1 cellular context compared by ENCODE assay signal in genomic region chr19:6216996-6217751, GRCh38.
TF ChIP-seq lines count a peak whose summit lies in the region.

No MANE protein-coding gene starts in this region.

TF ChIP-seq in K562, 482 proteins besides CTCF, POLR2A, EP300 and RAD21 (continued from another document and continues in another):
- no peak for TF ChIP-seq ATF6 (CRISPR knock-in tag; IDR thresholded peaks at IDR 0.05)
- no peak for TF ChIP-seq STAT5B (CRISPR knock-in tag; IDR thresholded peaks at IDR 0.05)
- TF ChIP-seq RCOR1 (IDR thresholded peaks at IDR 0.05; ENCODE audit: borderline replicate concordance in 1 of 2, low read depth in 2 of 2, low read length in 2 of 2): no peak
- no peak for TF ChIP-seq SRSF9 (IDR thresholded peaks at IDR 0.05; ENCODE audit: borderline replicate concordance, low read depth, low read length)
- TF ChIP-seq NFE2 (IDR thresholded peaks at IDR 0.05; ENCODE audit: low read depth): no peak
- no peak for TF ChIP-seq ZNF696 (CRISPR knock-in tag; conservative IDR thresholded peaks at IDR 0.05)
- TF ChIP-seq BRF2 (IDR thresholded peaks at IDR 0.05; ENCODE audit: borderline replicate concordance, insufficient read depth, insufficient read length): no peak
- TF ChIP-seq SPI1 (IDR thresholded peaks at IDR 0.05; ENCODE audit: borderline replicate concordance, low read depth, low read length): no peak
- TF ChIP-seq FOXJ2 (tag; IDR thresholded peaks at IDR 0.05): peak; percentile 99
- peak; percentile 81 for TF ChIP-seq USF2 (CRISPR knock-in tag; IDR thresholded peaks at IDR 0.05)
- TF ChIP-seq FOSL1 (tag; conservative IDR thresholded peaks at IDR 0.05): no peak
- peak; percentile 93 for TF ChIP-seq RFX1 (IDR thresholded peaks at IDR 0.05)
- no peak for TF ChIP-seq SLC30A9 (CRISPR knock-in tag; IDR thresholded peaks at IDR 0.05)
- no peak for TF ChIP-seq REST (CRISPR knock-in tag; IDR thresholded peaks at IDR 0.05; ENCODE audit: low read depth)
- TF ChIP-seq ZNF175 (CRISPR knock-in tag; IDR thresholded peaks at IDR 0.05; ENCODE audit: low read depth): no peak
- TF ChIP-seq ZKSCAN8 (CRISPR knock-in tag; IDR thresholded peaks at IDR 0.05): no peak
- no peak for TF ChIP-seq HINFP (tag; conservative IDR thresholded peaks at IDR 0.05; ENCODE audit: low read depth)
- no peak for TF ChIP-seq CBFA2T3 (IDR thresholded peaks at IDR 0.05)
- TF ChIP-seq RHOXF2B (CRISPR knock-in tag; conservative IDR thresholded peaks at IDR 0.05): no peak
- 0 out of 2 replicates have a peak, but pooled peaks have one; percentile 22 for TF ChIP-seq ZFX (CRISPR knock-in tag; IDR thresholded peaks at IDR 0.05)
- TF ChIP-seq RAD51 (IDR thresholded peaks at IDR 0.05; ENCODE audit: borderline replicate concordance, low read depth): peak; percentile 77
- no peak for TF ChIP-seq PPARD (CRISPR knock-in tag; IDR thresholded peaks at IDR 0.05)
- TF ChIP-seq MTF1 (CRISPR knock-in tag; IDR thresholded peaks at IDR 0.05; ENCODE audit: borderline replicate concordance): no peak
- peak; percentile 51; the same call in 1 of the 2 replicates for TF ChIP-seq POLR2G (IDR thresholded peaks at IDR 0.05; ENCODE audit: low read depth, low read length)
- peak; percentile 89 for TF ChIP-seq FOXJ3 (CRISPR knock-in tag; IDR thresholded peaks at IDR 0.05)
- no peak for TF ChIP-seq ZNF41 (CRISPR knock-in tag; conservative IDR thresholded peaks at IDR 0.05)
- TF ChIP-seq TFAP4 (CRISPR knock-in tag; IDR thresholded peaks at IDR 0.05; ENCODE audit: borderline replicate concordance): no peak
- no peak for TF ChIP-seq HMG20A (CRISPR knock-in tag; conservative IDR thresholded peaks at IDR 0.05)
- TF ChIP-seq ZNF3 (CRISPR knock-in tag; IDR thresholded peaks at IDR 0.05): no peak
- TF ChIP-seq POLR2H (tag; IDR thresholded peaks at IDR 0.05; ENCODE audit: low read depth): no peak
- no peak for TF ChIP-seq EHMT2 (IDR thresholded peaks at IDR 0.05)
- no peak for TF ChIP-seq ZFP30 (CRISPR knock-in tag; IDR thresholded peaks at IDR 0.05; ENCODE audit: borderline replicate concordance)
- TF ChIP-seq DPF2 (IDR thresholded peaks at IDR 0.05): peak; percentile 28; the same call in 1 of the 2 replicates
- TF ChIP-seq HMGXB4 (CRISPR knock-in tag; IDR thresholded peaks at IDR 0.05): no peak
- TF ChIP-seq TOE1 (IDR thresholded peaks at IDR 0.05; ENCODE audit: borderline replicate concordance): peak; percentile 92
- no peak for TF ChIP-seq TOE1 (CRISPR knock-in tag; IDR thresholded peaks at IDR 0.05; ENCODE audit: borderline replicate concordance, low read depth)
- no peak for TF ChIP-seq NEUROD1 (IDR thresholded peaks at IDR 0.05; ENCODE audit: borderline replicate concordance, low read depth, low read length, partially characterized antibody)
- peak; percentile 85 for TF ChIP-seq TFE3 (CRISPR knock-in tag; IDR thresholded peaks at IDR 0.05)
- no peak for TF ChIP-seq MECOM (CRISPR knock-in tag; IDR thresholded peaks at IDR 0.05)
- TF ChIP-seq BACH1 (tag; IDR thresholded peaks at IDR 0.05): no peak
- TF ChIP-seq ZNF212 (CRISPR knock-in tag; IDR thresholded peaks at IDR 0.05): no peak
- no peak for TF ChIP-seq RBM15 (IDR thresholded peaks at IDR 0.05; ENCODE audit: insufficient read depth, low read length)
- peak; percentile 83 for TF ChIP-seq USF1 (CRISPR knock-in tag; IDR thresholded peaks at IDR 0.05)
- no peak for TF ChIP-seq PATZ1 (CRISPR knock-in tag; IDR thresholded peaks at IDR 0.05; ENCODE audit: borderline replicate concordance)
- no peak for TF ChIP-seq RB1 (IDR thresholded peaks at IDR 0.05; ENCODE audit: low read depth)
- no peak for TF ChIP-seq MCM5 (IDR thresholded peaks at IDR 0.05; ENCODE audit: low read depth)
- no peak for TF ChIP-seq CREB1 (IDR thresholded peaks at IDR 0.05)
- TF ChIP-seq CREB1 (CRISPR knock-in tag; IDR thresholded peaks at IDR 0.05): no peak
- 0 out of 2 replicates have a peak, but pooled peaks have one; percentile 26 for TF ChIP-seq CHD2 (IDR thresholded peaks at IDR 0.05; ENCODE audit: low read depth, low read length)
- no peak for TF ChIP-seq DDX20 (tag; IDR thresholded peaks at IDR 0.05; ENCODE audit: low read depth)
- TF ChIP-seq SMC3 (conservative IDR thresholded peaks at IDR 0.05; ENCODE audit: insufficient read depth, low read depth, low read length): no peak
